In the genomic region with DNA sequence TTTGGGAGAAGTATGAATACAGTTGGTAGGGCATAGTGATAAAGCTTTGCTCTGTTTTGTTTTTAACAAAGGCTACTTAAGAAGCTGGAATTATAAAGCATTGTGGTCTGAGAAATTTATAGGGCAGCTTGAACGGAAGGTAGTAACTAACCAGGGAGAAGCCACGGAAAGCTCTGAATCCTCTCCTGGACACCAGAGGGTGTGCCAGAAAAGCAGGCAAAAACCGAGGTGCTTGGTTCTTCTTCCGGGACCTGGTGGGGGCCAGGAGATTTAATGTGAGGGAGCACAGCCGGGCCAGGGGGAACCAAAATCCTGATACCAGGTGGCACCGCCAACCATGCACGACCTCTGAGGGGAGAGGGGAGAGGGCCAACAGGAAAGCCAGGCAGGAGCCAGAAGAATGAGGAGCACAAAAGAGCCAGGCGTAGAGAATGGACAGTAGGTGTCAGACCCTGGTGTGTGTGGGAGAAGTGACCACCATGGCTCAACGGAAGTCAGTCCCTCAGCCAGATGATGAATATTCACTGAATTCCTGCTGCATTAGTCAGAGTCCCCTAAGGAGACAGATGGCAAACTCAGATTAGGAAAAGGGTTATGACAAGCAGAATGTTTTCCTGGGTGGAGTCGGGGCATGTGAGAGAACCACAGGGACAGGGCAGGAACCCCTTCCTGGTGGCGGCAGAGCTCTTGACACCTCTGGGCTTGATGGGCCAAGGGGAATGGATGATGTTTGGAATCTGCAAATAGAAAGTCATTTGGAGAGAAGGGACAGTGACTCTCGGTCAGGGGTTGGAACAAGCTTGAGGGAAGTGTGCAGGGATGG, we compare ENCODE assay signal across 12 cellular contexts.
DNase-seq lines count a peak whose midpoint lies in the region; ATAC-seq and TF ChIP-seq lines count a peak whose summit lies in the region.
"Had no signal": no experiment of that assay in that cellular context is flagged by ENCODE, and none has a peak within 500 bp of the region (broad histone marks: within the 10 kb centered on the region; RNA-seq: fewer than 3 reads in every experiment).

No MANE protein-coding gene starts in this region.

- no peak for TF ChIP-seq CTCF in suprapubic skin (IDR thresholded peaks at IDR 0.05)

- H3K9me3 Mint-ChIP-seq in activated naive CD4-positive, alpha-beta T cell treated with anti-CD3 and anti-CD28 coated beads, Interleukin-2, amount 50 U/mL, for 72 hours: no peaks in the 10 kb centered on the region
- H3K9me3 Mint-ChIP-seq: activated T-cell treated with anti-CD3 and anti-CD28 coated beads, Interleukin-2, amount 50 U/mL, for 24 hours had no signal

- H3K27me3 ChIP-seq in suprapubic skin: no peaks in the 10 kb centered on the region

- WGBS in suprapubic skin: 36% methylated on average over 12 of the region's 12 CpGs

- peak overlapping the region; percentile 58 for H3K27ac Mint-ChIP-seq in activated naive CD4-positive, alpha-beta T cell treated with anti-CD3 and anti-CD28 coated beads, Interleukin-2, amount 50 U/mL, for 72 hours
- H3K27ac Mint-ChIP-seq: activated T-cell treated with anti-CD3 and anti-CD28 coated beads, Interleukin-2, amount 50 U/mL, for 24 hours; B cell had no signal

- no peaks in the 10 kb centered on the region for H3K9me3 ChIP-seq in suprapubic skin

- no peak overlapping the region for H3K4me3 ChIP-seq in suprapubic skin

- peaks cover 28% of the 10 kb centered on the region for H3K4me1 ChIP-seq in suprapubic skin

- no peak for TF ChIP-seq EP300 in suprapubic skin (IDR thresholded peaks at IDR 0.05)

- H3K36me3 ChIP-seq in suprapubic skin: no peaks in the 10 kb centered on the region

- no peak for DNase-seq in activated naive CD4-positive, alpha-beta T cell treated with anti-CD3 and anti-CD28 coated beads, Interleukin-2, amount 50 U/mL, for 72 hours (ENCODE audit: low spot score in 2 of 2)
- no peak for DNase-seq in activated naive CD4-positive, alpha-beta T cell treated with Interleukin-2 at 50 U/mL for 16 hours
- DNase-seq in T1000 (lab: John Stamatoyannopoulos, UW) (peak; percentile 59), iPS DF 19.7 (ENCODE audit: low read depth, low spot score) (peak; percentile 28), ureter (ENCODE audit: low spot score) (peak; percentile 52), HuH-7 (ENCODE audit: low spot score) (no peak), suprapubic skin (ENCODE audit: low spot score in 2 of 2) (no peak), nucleus accumbens (lab: John Stamatoyannopoulos, UW) (no peak)
- DNase-seq: activated T-cell treated with anti-CD3 and anti-CD28 coated beads, Interleukin-2, amount 50 U/mL, for 24 hours; effector memory CD4-positive, alpha-beta T cell had no signal

- peaks cover 5 to 39% of the 10 kb centered on the region in 2 donors for H3K36me3 Mint-ChIP-seq in activated naive CD4-positive, alpha-beta T cell treated with anti-CD3 and anti-CD28 coated beads, Interleukin-2, amount 50 U/mL, for 72 hours

- ATAC-seq in activated naive CD4-positive, alpha-beta T cell treated with anti-CD3 and anti-CD28 coated beads, Interleukin-2, amount 50 U/mL, for 72 hours: no peak

- H3K27ac ChIP-seq in suprapubic skin: no peak overlapping the region
- H3K27ac ChIP-seq: KMS-11 had no signal

- TF ChIP-seq POLR2A in suprapubic skin (IDR thresholded peaks at IDR 0.05): no peak

Comparison
In these comparisons a context has a peak if more than half of its experiments do, and no peak if none do; other contexts are left out.
1. DNase-seq: peak in T1000 (single experiment), iPS DF 19.7 (single experiment) and ureter (single experiment); none in activated naive CD4-positive, alpha-beta T cell treated with anti-CD3 and anti-CD28 coated beads, Interleukin-2, amount 50 U/mL, for 72 hours (0 of 2), activated naive CD4-positive, alpha-beta T cell treated with Interleukin-2 at 50 U/mL for 16 hours (single experiment), HuH-7 (single experiment), suprapubic skin (0 of 2) and nucleus accumbens (0 of 56).